In genomic region chr9:62730245-62731000, GRCh38 we compare ENCODE assay signal across 8 cellular contexts.
DNase-seq lines count a peak whose midpoint lies in the region; ATAC-seq lines count a peak whose summit lies in the region.
"Not testable (repeated sequence)": the region's sequence is repeated elsewhere in the genome, so short reads cannot be mapped to it uniquely, and the experiment has no call there.

No MANE protein-coding gene starts in this region.

- not testable (repeated sequence) for DNase-seq in activated naive CD4-positive, alpha-beta T cell treated with anti-CD3 and anti-CD28 coated beads, Interleukin-2, amount 50 U/mL, for 72 hours (ENCODE audit: low spot score in 2 of 2)

- H3K27ac Mint-ChIP-seq in activated naive CD4-positive, alpha-beta T cell treated with anti-CD3 and anti-CD28 coated beads, Interleukin-2, amount 50 U/mL, for 72 hours: not testable (repeated sequence)

- not testable (repeated sequence) for H3K36me3 Mint-ChIP-seq in activated naive CD4-positive, alpha-beta T cell treated with anti-CD3 and anti-CD28 coated beads, Interleukin-2, amount 50 U/mL, for 72 hours

- ATAC-seq in GM18498 (IDR thresholded peaks at IDR 0.05; ENCODE audit: unreplicated experiment): peak; percentile 96
- peak; percentile 98 for ATAC-seq in GM18909 (IDR thresholded peaks at IDR 0.05; ENCODE audit: poor library complexity, unreplicated experiment)
- peak; percentile 96 for ATAC-seq in GM19468 (IDR thresholded peaks at IDR 0.05; ENCODE audit: extremely low read depth, unreplicated experiment)
- peak; percentile 93 for ATAC-seq in GM21786 (IDR thresholded peaks at IDR 0.05; ENCODE audit: unreplicated experiment)
- peak; percentile 95 for ATAC-seq in HG02938 (IDR thresholded peaks at IDR 0.05; ENCODE audit: unreplicated experiment)
- peak; percentile 93 for ATAC-seq in HG03139 (IDR thresholded peaks at IDR 0.05; ENCODE audit: unreplicated experiment)
- ATAC-seq in HG03558 (IDR thresholded peaks at IDR 0.05; ENCODE audit: extremely low read depth, unreplicated experiment): peak; percentile 93
- ATAC-seq in activated naive CD4-positive, alpha-beta T cell treated with anti-CD3 and anti-CD28 coated beads, Interleukin-2, amount 50 U/mL, for 72 hours: peak; percentile 88 to 94

- not testable (repeated sequence) for H3K9me3 Mint-ChIP-seq in activated naive CD4-positive, alpha-beta T cell treated with anti-CD3 and anti-CD28 coated beads, Interleukin-2, amount 50 U/mL, for 72 hours
